8 cellular contexts compared by ENCODE assay signal in genomic region chr3:155744626-155745324, GRCh38. TPM values are rescaled to one million over a fixed set of nuclear protein-coding genes. Genes with fewer than 3 reads are reported as not detected.
DNase-seq lines count a peak whose midpoint lies in the region; ATAC-seq and TF ChIP-seq lines count a peak whose summit lies in the region.

Gene PLCH1, minus strand, starts transcription at chr3:155745071. Its CDS starts 40,847 bp downstream, at chr3:155704224.

- H4K5ac ChIP-seq in H9 (ENCODE audit: insufficient read length, low read depth, low read length), result no peak within 1 kb of the TSS

- H3K4me3 ChIP-seq in DOHH2 (ENCODE audit: low read length), result peak within 1 kb of the TSS; percentile 86
- H3K4me3 ChIP-seq in ascending aorta, result peak within 1 kb of the TSS; percentile 56 to 71
- peak within 1 kb of the TSS; percentile 54 to 71 for H3K4me3 ChIP-seq in right atrium auricular region

- peak; percentile 94 for DNase-seq in H9
- peak; percentile 35 for DNase-seq in MV-4-11 (lab: John Stamatoyannopoulos, UW)
- peak; percentile 81 for DNase-seq in SKM-1 (lab: John Stamatoyannopoulos, UW; ENCODE audit: unreplicated experiment)
- DNase-seq in ascending aorta (ENCODE audit: low spot score in 2 of 2), result peak in 1 of 2 donors; percentile 78
- DNase-seq in right atrium auricular region (ENCODE audit: low spot score), result peak; percentile 64
- peak; percentile 27 to 95 (median 62) for DNase-seq in posterior cingulate gyrus

- H2BK20ac ChIP-seq in H9 (ENCODE audit: low read depth, low read length, poor library complexity, severe bottlenecking), result no peak within 1 kb of the TSS

- H3K27ac Mint-ChIP-seq in H9, result peak within 1 kb of the TSS; percentile 96 to 99 (median 99)

- H2BK5ac ChIP-seq in H9 (ENCODE audit: insufficient read length, low read length), result no peak within 1 kb of the TSS

- no peak within 1 kb of the TSS for H2BK12ac ChIP-seq in H9 (ENCODE audit: insufficient read length, low read depth, low read length)

- WGBS in H9 (ENCODE audit: extremely low coverage, insufficient read length, low lambda C conversion rate), result no CpG with 5 or more reads among the region's 33 CpGs

- H3K4ac ChIP-seq in H9 (ENCODE audit: low read depth, low read length), result no peak within 1 kb of the TSS

- H3K79me1 ChIP-seq in H9 (ENCODE audit: insufficient read depth, low read depth, low read length, poor library complexity, severe bottlenecking), result no peaks in the 10 kb centered on the region

- H3T11ph ChIP-seq in H9 (ENCODE audit: low read length), result no peak within 1 kb of the TSS

- H4K20me1 ChIP-seq in DOHH2 (ENCODE audit: control insufficient read depth, insufficient read depth, low read depth, low read length) (no peaks in the 10 kb centered on the region), H9 (ENCODE audit: control insufficient read depth, insufficient read depth, insufficient read length) (no peaks in the 10 kb centered on the region)

- no peak within 1 kb of the TSS for H4K8ac ChIP-seq in H9 (replicated peaks; ENCODE audit: insufficient read length, low read depth, low read length)

- no peak within 1 kb of the TSS for H3K27ac ChIP-seq in DOHH2 (ENCODE audit: low read depth, low read length)
- no peak within 1 kb of the TSS for H3K27ac ChIP-seq in H9 (ENCODE audit: insufficient read length, low read depth, low read length)
- H3K27ac ChIP-seq in ascending aorta, result peak within 1 kb of the TSS in 1 of 2 donors; percentile 6
- peak within 1 kb of the TSS in 1 of 2 donors; percentile 35 for H3K27ac ChIP-seq in right atrium auricular region

- no peaks in the 10 kb centered on the region for H3K27me3 Mint-ChIP-seq in H9 (ENCODE audit: low read depth)

- H2BK120ac ChIP-seq in H9 (ENCODE audit: low read depth, low read length, poor library complexity, severe bottlenecking), result no peak within 1 kb of the TSS

- no peaks in the 10 kb centered on the region; a peak in 1 of 5 replicates for H3K9me3 Mint-ChIP-seq in H9

- H3K36me3 Mint-ChIP-seq in H9 (ENCODE audit: insufficient read depth in 1 of 3, low read depth in 3 of 3), result 0 out of 7 replicates have a peak, but pooled peaks cover 0 to 1% (median 0%) of the 10 kb centered on the region in 3 experiments

- no peaks in the 10 kb centered on the region for H3F3A ChIP-seq in DOHH2 (ENCODE audit: control insufficient read depth, insufficient read depth)

- H2BK15ac ChIP-seq in H9 (ENCODE audit: low read depth, low read length), result no peak within 1 kb of the TSS

- H3K14ac ChIP-seq in H9 (ENCODE audit: insufficient read depth, low read length), result peak within 1 kb of the TSS; percentile 70

- TF ChIP-seq CTCF in DOHH2 (IDR thresholded peaks at IDR 0.05; ENCODE audit: low read depth, low read length, poor library complexity, severe bottlenecking), result no peak
- no peak for TF ChIP-seq CTCF in H9 (conservative IDR thresholded peaks at IDR 0.05)
- TF ChIP-seq CTCF in ascending aorta (IDR thresholded peaks at IDR 0.05), result no peak
- TF ChIP-seq CTCF in right atrium auricular region (IDR thresholded peaks at IDR 0.05), result no peak

- H3K23me2 ChIP-seq in H9 (ENCODE audit: insufficient read length, low read depth, low read length, poor library complexity, severe bottlenecking), result peaks cover 13% of the 10 kb centered on the region

- peaks cover 55 to 64% of the 10 kb centered on the region in 2 experiments for H3K4me1 Mint-ChIP-seq in H9

- H3K9ac ChIP-seq in H9 (ENCODE audit: extremely low read depth, insufficient read length, low read length), result peak within 1 kb of the TSS; percentile 77

- no peak within 1 kb of the TSS for H3K23ac ChIP-seq in H9 (ENCODE audit: insufficient read length, low read depth, low read length)

- H3K56ac ChIP-seq in H9 (ENCODE audit: insufficient read length, low read depth, low read length), result no peak within 1 kb of the TSS

- H3K4me1 ChIP-seq in DOHH2 (ENCODE audit: control insufficient read depth, low read length) (peaks cover 19% of the 10 kb centered on the region), H9 (ENCODE audit: insufficient read depth, low read length) (peaks cover 6% of the 10 kb centered on the region; the same call in 1 of the 2 replicates), ascending aorta (peaks cover 0 to 7% of the 10 kb centered on the region in 2 donors), right atrium auricular region (peaks cover 0 to 28% of the 10 kb centered on the region in 2 donors)

- peak within 1 kb of the TSS; percentile 81 for H2AFZ ChIP-seq in H9 (ENCODE audit: low read length)

- H3K79me2 ChIP-seq in DOHH2 (ENCODE audit: control insufficient read depth, low read length) (no peaks in the 10 kb centered on the region), H9 (ENCODE audit: insufficient read depth, low read length) (no peaks in the 10 kb centered on the region)

- no peaks in the 10 kb centered on the region for H3K9me3 ChIP-seq in DOHH2 (ENCODE audit: control insufficient read depth, insufficient read depth, low read length)
- no peaks in the 10 kb centered on the region for H3K9me3 ChIP-seq in H9 (ENCODE audit: control insufficient read depth, low read depth, low read length)
- H3K9me3 ChIP-seq in ascending aorta, result no peaks in the 10 kb centered on the region
- no peaks in the 10 kb centered on the region for H3K9me3 ChIP-seq in right atrium auricular region

- peak within 1 kb of the TSS; percentile 98 for H3K4me2 ChIP-seq in DOHH2 (ENCODE audit: low read length)
- peak within 1 kb of the TSS; percentile 86 for H3K4me2 ChIP-seq in H9 (ENCODE audit: insufficient read depth, insufficient read length, low read length)

- peaks cover 78% of the 10 kb centered on the region for H3K27me3 ChIP-seq in DOHH2 (ENCODE audit: control insufficient read depth, low read length)
- H3K27me3 ChIP-seq in H9 (ENCODE audit: insufficient read depth, low read length), result no peaks in the 10 kb centered on the region
- no peaks in the 10 kb centered on the region for H3K27me3 ChIP-seq in ascending aorta
- no peaks in the 10 kb centered on the region for H3K27me3 ChIP-seq in right atrium auricular region

- intact Hi-C loops in ascending aorta (cut with DNase I) (no loop called here), posterior cingulate gyrus (cut with DNase I) (no loop called here)

- no peaks in the 10 kb centered on the region for H3K9me2 ChIP-seq in DOHH2 (replicated peaks; ENCODE audit: control insufficient read depth, low read length)

- H4K91ac ChIP-seq in H9 (ENCODE audit: insufficient read length, low read depth, low read length), result no peak within 1 kb of the TSS

- no peak within 1 kb of the TSS for H2AK5ac ChIP-seq in H9 (ENCODE audit: insufficient read length, low read length)

- H3K36me3 ChIP-seq in DOHH2 (ENCODE audit: control insufficient read depth, low read length) (no peaks in the 10 kb centered on the region), ascending aorta (no peaks in the 10 kb centered on the region), right atrium auricular region (no peaks in the 10 kb centered on the region)

- H3K4me3 Mint-ChIP-seq in H9, result peak within 1 kb of the TSS; percentile 98 to 99

- H3K18ac ChIP-seq in H9 (ENCODE audit: insufficient read length, low read depth, low read length), result no peak within 1 kb of the TSS

- ATAC-seq in HG03135 (IDR thresholded peaks at IDR 0.05; ENCODE audit: unreplicated experiment), result no peak

RNA-seq across cellular contexts. Expression of gene PLCH1, which starts in this region (rescaled TPM):
- 17.8 and 19.0 TPM in 2 replicates for total RNA-seq in H9 (2021)
- total RNA-seq in ascending aorta, result not detected
- 1 to 10 TPM; 1.4 to 1.5 TPM for total RNA-seq in right atrium auricular region
